In genomic region chr2:17540813-17541513, GRCh38 we compare ENCODE assay signal across 9 cellular contexts. TPM values are rescaled to one million over a fixed set of nuclear protein-coding genes. Genes with fewer than 3 reads are reported as not detected.
A peak's percentile ranks its signal among the peaks of the same experiment; 100 is the strongest.
DNase-seq lines count a peak whose midpoint lies in the region; ATAC-seq and TF ChIP-seq lines count a peak whose summit lies in the region.
"Had no signal": no experiment of that assay in that cellular context is flagged by ENCODE, and none has a peak within 500 bp of the region (broad histone marks: within the 10 kb centered on the region; RNA-seq: fewer than 3 reads in every experiment).

No MANE protein-coding gene starts in this region.

- peak overlapping the region; percentile 95 for H3K4me3 ChIP-seq in SK-N-MC
- peak overlapping the region; percentile 52 for H3K4me3 ChIP-seq in fibroblast of pulmonary artery (replicated peaks; ENCODE audit: low read depth, low read length)
- peak overlapping the region; percentile 20 to 29 for H3K4me3 ChIP-seq in prostate gland

- H3K9ac ChIP-seq in SK-N-MC (ENCODE audit: insufficient read length): peak overlapping the region; percentile 40

- peak; percentile 5 for DNase-seq in GM03348 (ENCODE audit: low spot score)
- DNase-seq in SK-N-MC (ENCODE audit: low read depth, low spot score): no peak
- DNase-seq in fibroblast of pulmonary artery (ENCODE audit: low read depth): no peak
- DNase-seq in prostate gland (ENCODE audit: low spot score): no peak
- no peak for DNase-seq in anterior cingulate cortex (lab: John Stamatoyannopoulos, UW)
- no peak for DNase-seq in head of caudate nucleus
- DNase-seq in midbrain (lab: John Stamatoyannopoulos, UW): no peak

- no peak overlapping the region for H3K27ac ChIP-seq in SK-N-MC
- H3K27ac ChIP-seq in prostate gland: no peak overlapping the region

- H3K9me3 ChIP-seq in SK-N-MC (ENCODE audit: low read depth, low read length): no peaks in the 10 kb centered on the region
- no peaks in the 10 kb centered on the region for H3K9me3 ChIP-seq in prostate gland

- TF ChIP-seq CTCF in fibroblast of pulmonary artery (IDR thresholded peaks at IDR 0.05; ENCODE audit: low read length, missing control alignments) (no peak), prostate gland (IDR thresholded peaks at IDR 0.05) (no peak)

- WGBS in prostate gland: 1% methylated on average over 21 of the region's 21 CpGs

- intact Hi-C loops in prostate gland (cut with DNase I): no loop called here
- intact Hi-C loops in head of caudate nucleus (cut with DNase I): no loop called here

- H3K36me3 ChIP-seq in SK-N-MC (ENCODE audit: insufficient read depth, low read length) (no peaks in the 10 kb centered on the region), prostate gland (no peaks in the 10 kb centered on the region)

- TF ChIP-seq POLR2A in prostate gland (IDR thresholded peaks at IDR 0.05): no peak

- peaks cover 3% of the 10 kb centered on the region for H3K4me1 ChIP-seq in prostate gland (replicated peaks)

- ATAC-seq in GM21717 (IDR thresholded peaks at IDR 0.05; ENCODE audit: unreplicated experiment): no peak

- H3K27me3 ChIP-seq in prostate gland (replicated peaks; ENCODE audit: insufficient read depth): peaks cover 15% of the 10 kb centered on the region

RNA-seq across cellular contexts. Expression of gene VSNL1, which starts 0.5 kb away (rescaled TPM):
- total RNA-seq in prostate gland: 10 to 100 TPM in 1 of 2 donors, 1 to 10 TPM in 1; 4.4 to 11.7 TPM

RNA-seq across cellular contexts. Expression of gene RAD51AP2, which starts 22.7 kb away (rescaled TPM):
- 1 to 10 TPM in 1 of 2 donors, not detected in 1; 4.2 TPM for total RNA-seq in prostate gland
- total RNA-seq: SK-MEL-5 had no signal

Comparison
In these comparisons a context has a peak if more than half of its experiments do, and no peak if none do; other contexts are left out.
1. H3K4me3 ChIP-seq: peak in every context shown above with its lines; median percentile 95 in SK-N-MC; 52 in fibroblast of pulmonary artery; 24 in prostate gland.